In genomic region chr3:146072061-146072460, GRCh38 we compare ENCODE assay signal across 30 cellular contexts.
DNase-seq lines count a peak whose midpoint lies in the region; ATAC-seq, FAIRE-seq and TF ChIP-seq lines count a peak whose summit lies in the region.
"Had no signal": no experiment of that assay in that cellular context is flagged by ENCODE, and none has a peak within 500 bp of the region (broad histone marks: within the 10 kb centered on the region; RNA-seq: fewer than 3 reads in every experiment).

No MANE protein-coding gene starts in this region.

- in situ Hi-C loops in HepG2 (cut with HindIII; ENCODE audit: extremely low pct_ligation_motif_present, low pct_unique_long_range_greater_than_20kb) = no loop called here

- H3K79me1 ChIP-seq in H1 (ENCODE audit: low read depth, low read length) = no peaks in the 10 kb centered on the region

- no peaks in the 10 kb centered on the region for H3K36me3 ChIP-seq in OCI-LY3 (replicated peaks; ENCODE audit: low read depth, low read length)
- peaks cover 0 to 4% (median 0%) of the 10 kb centered on the region in 4 experiments; a peak in 1 of 8 replicates for H3K36me3 ChIP-seq in H1 (ENCODE audit: control insufficient read depth in 2 of 4, insufficient read depth in 4 of 4, low read length in 3 of 4)
- H3K36me3 ChIP-seq in HepG2 (replicated peaks in 1 of 2; ENCODE audit: control insufficient read depth in 1 of 2, insufficient read depth in 2 of 2, low read length in 2 of 2) = peaks cover 7 to 51% of the 10 kb centered on the region in 2 experiments
- peaks cover 28% of the 10 kb centered on the region for H3K36me3 ChIP-seq in smooth muscle cell (ENCODE audit: low read depth)
- H3K36me3 ChIP-seq: BLaER1, ovary, WERI-Rb-1 had no signal

- no peak overlapping the region for H3K23ac ChIP-seq in H1 (ENCODE audit: insufficient read length)

- H2BK12ac ChIP-seq in H1 (ENCODE audit: low read depth, low read length) = no peak overlapping the region

- H3K4me1 ChIP-seq in OCI-LY3 (ENCODE audit: low read length) (peaks cover 10% of the 10 kb centered on the region), H1 (replicated peaks in 1 of 4; ENCODE audit: control insufficient read depth in 3 of 4, insufficient read depth in 4 of 4, low read length in 3 of 4) (no peaks in the 10 kb centered on the region), HepG2 (ENCODE audit: insufficient read depth, low read length) (no peaks in the 10 kb centered on the region), smooth muscle cell (ENCODE audit: low read depth) (no peaks in the 10 kb centered on the region)
- H3K4me1 ChIP-seq: BLaER1, lower lobe of right lung, SJCRH30 had no signal

- no peak overlapping the region for H2BK5ac ChIP-seq in H1 (ENCODE audit: low read depth, low read length)

- DNase-seq in H1 (ENCODE audit: low read depth in 1 of 2, low spot score in 2 of 2) (no peak), HepG2 (ENCODE audit: low spot score) (no peak), smooth muscle cell (lab: John Stamatoyannopoulos, UW; ENCODE audit: unreplicated experiment) (no peak), kidney glomerular epithelial cell (lab: John Stamatoyannopoulos, UW) (no peak), MV-4-11 (lab: John Stamatoyannopoulos, UW) (no peak)
- DNase-seq: activated CD4-positive, alpha-beta T cell treated with anti-CD3 and anti-CD28 coated beads, Interleukin-2, amount 10 ng/mL, durations not matched to agents 24 days and 14 days; activated CD8-positive, alpha-beta memory T cell treated with anti-CD3 and anti-CD28 coated beads for 24 hours; activated T-cell treated with anti-CD3 and anti-CD28 coated beads for 4 hours; DMS 273 treated with DMSO at 0.1 percent for 48 hours; effector CD8-positive, alpha-beta T cell; islet precursor cell; Karpas-422; lower lobe of right lung; mucosa of descending colon; NCI-H2107; NCI-H748 treated with DMSO at 0.1 percent for 48 hours; ovary; SJCRH30; T-cell; thyroid gland; WERI-Rb-1 had no signal

- no peak overlapping the region for H2AK5ac ChIP-seq in H1 (ENCODE audit: low read depth, low read length)

- H3K23me2 ChIP-seq in H1 (ENCODE audit: low read depth, low read length) = no peaks in the 10 kb centered on the region

- no peak for TF ChIP-seq EP300 in H1 (IDR thresholded peaks at IDR 0.05; ENCODE audit: borderline replicate concordance in 1 of 2, low read depth in 2 of 2, low read length in 2 of 2)
- TF ChIP-seq EP300 in HepG2 (IDR thresholded peaks at IDR 0.05; ENCODE audit: low read depth in 2 of 2, low read length in 2 of 2) = no peak
- no peak for TF ChIP-seq EP300 in HepG2 (CRISPR knock-in tag; IDR thresholded peaks at IDR 0.05; ENCODE audit: borderline replicate concordance)

- no peak overlapping the region for H2BK15ac ChIP-seq in H1 (ENCODE audit: low read length)

- H4K91ac ChIP-seq in H1 (replicated peaks; ENCODE audit: insufficient read length, low read length) = no peak overlapping the region

- H2BK20ac ChIP-seq in H1 (ENCODE audit: low read length) = no peak overlapping the region

- H3K56ac ChIP-seq in H1 (replicated peaks; ENCODE audit: insufficient read length, low read depth, low read length) = no peak overlapping the region

- CTCF ChIA-PET in H1 (lab: Charles Lee; ENCODE audit: partially characterized antibody) = interaction anchor here (0.6 to 2.5 kb wide), 6 partner anchors 22 to 599 kb away, joined by 3 to 16 read pairs (median 3); no protein-coding TSS in a partner anchor
- CTCF ChIA-PET in HepG2 (lab: Yijun Ruan, JAX; ENCODE audit: low intra/inter-chr PET ratio, low total read pairs) = no interaction called here

- H3K14ac ChIP-seq in H1 (ENCODE audit: insufficient read length) = no peak overlapping the region

- H3K9me3 ChIP-seq in OCI-LY3 (ENCODE audit: insufficient read depth, low read length) (no peaks in the 10 kb centered on the region), H1 (ENCODE audit: insufficient read depth in 2 of 2, low read depth in 1 of 2, low read length in 1 of 2) (no peaks in the 10 kb centered on the region), HepG2 (ENCODE audit: low read length) (no peaks in the 10 kb centered on the region), smooth muscle cell (replicated peaks; ENCODE audit: low read depth) (no peaks in the 10 kb centered on the region)
- H3K9me3 ChIP-seq: BLaER1, lower lobe of right lung, mucosa of descending colon, ovary, SJCRH30, thyroid gland had no signal

- H4K5ac ChIP-seq in H1 (ENCODE audit: insufficient read length, low read depth, low read length) = no peak overlapping the region

- H4K8ac ChIP-seq in H1 (ENCODE audit: extremely low read depth, insufficient read depth, low read length) = no peak overlapping the region

- ATAC-seq in HepG2 (no peak), HG03045 (IDR thresholded peaks at IDR 0.05; ENCODE audit: unreplicated experiment) (no peak)
- ATAC-seq: lower lobe of right lung; mucosa of descending colon; natural killer cell treated with Interleukin-12 subunit alpha and Interleukin-12 subunit beta and Interleukin-15 and Interleukin-18, amount 100 ng/mL, for 72 hours; T-cell had no signal

- H3K18ac ChIP-seq in H1 (ENCODE audit: extremely low read depth, low read length) = no peak overlapping the region

- H4K20me1 ChIP-seq in OCI-LY3 (ENCODE audit: insufficient read depth, low read length) (no peaks in the 10 kb centered on the region), H1 (replicated peaks in 1 of 2; ENCODE audit: control insufficient read depth in 1 of 2, insufficient read depth in 2 of 2, low read length in 2 of 2) (no peaks in the 10 kb centered on the region), HepG2 (ENCODE audit: insufficient read depth, low read length) (peaks cover 3% of the 10 kb centered on the region; the same call in 1 of the 2 replicates), smooth muscle cell (ENCODE audit: low read depth) (peaks cover 22% of the 10 kb centered on the region)
- H4K20me1 ChIP-seq: BLaER1 had no signal

- H2BK120ac ChIP-seq in H1 (replicated peaks; ENCODE audit: low read depth, low read length) = no peak overlapping the region

- FAIRE-seq in H1 (lab: Jason Lieb, UNC) (peak; percentile 50), HepG2 (lab: Jason Lieb, UNC) (no peak)
- FAIRE-seq: bronchial epithelial cell, GM19239, H54 had no signal

- intact Hi-C loops in HepG2 (cut with micrococcal nuclease; ENCODE audit: unreplicated experiment) = no loop called here

- H3K79me2 ChIP-seq in OCI-LY3 (ENCODE audit: low read length) = no peaks in the 10 kb centered on the region
- H3K79me2 ChIP-seq in H1 (ENCODE audit: control insufficient read depth in 1 of 2, insufficient read depth in 2 of 2, low read length in 2 of 2) = no peaks in the 10 kb centered on the region
- H3K79me2 ChIP-seq in HepG2 (ENCODE audit: insufficient read depth, low read length) = no peaks in the 10 kb centered on the region
- H3K79me2 ChIP-seq in smooth muscle cell (ENCODE audit: low read depth) = peaks cover 2% of the 10 kb centered on the region

- no TSS peak for BruUV-seq in HepG2 (replicated peaks; lab: Mats Ljungman, UMichigan)

- H3K4me3 ChIP-seq in OCI-LY3 (ENCODE audit: low read length) (no peak overlapping the region), H1 (ENCODE audit: extremely low read depth in 1 of 4, insufficient read depth in 2 of 4, low read depth in 3 of 4, low read length in 4 of 4) (no peak overlapping the region), HepG2 (replicated peaks in 1 of 3; ENCODE audit: insufficient read depth in 1 of 3, low read depth in 2 of 3, low read length in 3 of 3) (no peak overlapping the region), smooth muscle cell (no peak overlapping the region)
- H3K4me3 ChIP-seq: BLaER1, coronary artery, lower lobe of right lung, mucosa of descending colon, ovary, SJCRH30, skin epidermis, thyroid gland had no signal

- no peak for TF ChIP-seq CTCF in OCI-LY3 (IDR thresholded peaks at IDR 0.05; ENCODE audit: low read depth, low read length)
- TF ChIP-seq CTCF in H1 (IDR thresholded peaks at IDR 0.05; ENCODE audit: control extremely low read depth in 1 of 3, insufficient read depth in 1 of 3, low read depth in 1 of 3, low read length in 3 of 3) = no peak
- no peak for TF ChIP-seq CTCF in HepG2 (CRISPR knock-in tag; IDR thresholded peaks at IDR 0.05)
- TF ChIP-seq CTCF in smooth muscle cell (IDR thresholded peaks at IDR 0.05; ENCODE audit: borderline replicate concordance, insufficient read depth, poor library complexity, severe bottlenecking) = no peak

- H2AFZ ChIP-seq in OCI-LY3 (ENCODE audit: low read depth, low read length) (0 out of 2 replicates have a peak overlapping the region, but pooled peaks have one; percentile 34), H1 (ENCODE audit: low read length) (no peak overlapping the region), HepG2 (ENCODE audit: low read length) (no peak overlapping the region), smooth muscle cell (ENCODE audit: low read depth) (no peak overlapping the region)

- POLR2A ChIA-PET in H1 (lab: Charles Lee; ENCODE audit: partially characterized antibody) = no interaction called here
- POLR2A ChIA-PET in HepG2 (lab: Yijun Ruan, JAX) = no interaction called here

- no peak overlapping the region for H3K4ac ChIP-seq in H1 (replicated peaks; ENCODE audit: insufficient read length, low read depth, low read length)

- no peak overlapping the region for H3K27ac ChIP-seq in OCI-LY3 (ENCODE audit: low read length)
- no peak overlapping the region for H3K27ac ChIP-seq in H1 (ENCODE audit: low read depth, low read length)
- no peak overlapping the region for H3K27ac ChIP-seq in HepG2 (ENCODE audit: extremely low read length, insufficient read depth, low read length)
- peak overlapping the region; percentile 54 for H3K27ac ChIP-seq in smooth muscle cell (ENCODE audit: low read depth)
- H3K27ac ChIP-seq: BLaER1, lower lobe of right lung, ovary, SJCRH30, skin epidermis, WERI-Rb-1 had no signal

- H3K27me3 ChIP-seq in OCI-LY3 (ENCODE audit: low read depth, low read length) (no peaks in the 10 kb centered on the region), H1 (replicated peaks in 1 of 4; ENCODE audit: control insufficient read depth in 3 of 4, extremely low read depth in 1 of 4, insufficient read depth in 3 of 4, low read length in 3 of 4) (no peaks in the 10 kb centered on the region), HepG2 (ENCODE audit: control insufficient read depth in 1 of 2, insufficient read depth in 2 of 2, low read length in 2 of 2) (no peaks in the 10 kb centered on the region; a peak in 1 of 5 replicates), smooth muscle cell (ENCODE audit: low read depth) (no peaks in the 10 kb centered on the region)
- H3K27me3 ChIP-seq: BLaER1, ovary, SJCRH30, thyroid gland had no signal

- TF ChIP-seq POLR2A in H1 (IDR thresholded peaks at IDR 0.05; ENCODE audit: control extremely low read depth in 1 of 2, low read depth in 2 of 2, low read length in 2 of 2) (no peak), HepG2 (IDR thresholded peaks at IDR 0.05; ENCODE audit: insufficient read depth in 1 of 2, low read depth in 2 of 2, low read length in 2 of 2) (no peak)

- no peak overlapping the region for H3K4me2 ChIP-seq in OCI-LY3 (ENCODE audit: low read length)
- no peak overlapping the region for H3K4me2 ChIP-seq in H1 (ENCODE audit: insufficient read depth in 1 of 2, low read depth in 2 of 2, low read length in 2 of 2)
- H3K4me2 ChIP-seq in HepG2 (ENCODE audit: low read depth, low read length) = no peak overlapping the region
- H3K4me2 ChIP-seq in smooth muscle cell = no peak overlapping the region
- H3K4me2 ChIP-seq: BLaER1 had no signal

- WGBS in H1 (ENCODE audit: extremely low coverage in 1 of 2, insufficient coverage in 1 of 2, insufficient read length in 1 of 2, insufficient replicate concordance in 2 of 2, low coverage in 1 of 2, low lambda C conversion rate in 2 of 2, missing lambda C conversion rate in 1 of 2), 2 experiments = 82% methylated on average over 3 of the region's 3 CpGs; no CpG with 5 or more reads in 1 of the 2 experiments
- 81% methylated on average over 3 of the region's 3 CpGs for WGBS in HepG2 (ENCODE audit: low lambda C conversion rate)
- 44% methylated on average over 3 of the region's 3 CpGs for WGBS in smooth muscle cell (ENCODE audit: low lambda C conversion rate)

- H3K9ac ChIP-seq in OCI-LY3 (ENCODE audit: low read length) = no peak overlapping the region
- no peak overlapping the region for H3K9ac ChIP-seq in H1 (replicated peaks in 1 of 4; ENCODE audit: extremely low read depth in 1 of 4, low read depth in 3 of 4, low read length in 3 of 4)
- H3K9ac ChIP-seq in HepG2 (ENCODE audit: insufficient read depth, low read depth, low read length) = no peak overlapping the region
- no peak overlapping the region for H3K9ac ChIP-seq in smooth muscle cell (ENCODE audit: low read depth)
- H3K9ac ChIP-seq: BLaER1 had no signal

- TF ChIP-seq RAD21 in H1 (IDR thresholded peaks at IDR 0.05 in 1 of 2, conservative IDR thresholded peaks at IDR 0.05 in 1 of 2; ENCODE audit: low read depth in 2 of 2, low read length in 2 of 2) (no peak), HepG2 (CRISPR knock-in tag; IDR thresholded peaks at IDR 0.05) (no peak)

- peaks cover 27% of the 10 kb centered on the region for H3F3A ChIP-seq in smooth muscle cell (ENCODE audit: low read depth)
